ENCODE assay signal across 10 cellular contexts in the genomic region with DNA sequence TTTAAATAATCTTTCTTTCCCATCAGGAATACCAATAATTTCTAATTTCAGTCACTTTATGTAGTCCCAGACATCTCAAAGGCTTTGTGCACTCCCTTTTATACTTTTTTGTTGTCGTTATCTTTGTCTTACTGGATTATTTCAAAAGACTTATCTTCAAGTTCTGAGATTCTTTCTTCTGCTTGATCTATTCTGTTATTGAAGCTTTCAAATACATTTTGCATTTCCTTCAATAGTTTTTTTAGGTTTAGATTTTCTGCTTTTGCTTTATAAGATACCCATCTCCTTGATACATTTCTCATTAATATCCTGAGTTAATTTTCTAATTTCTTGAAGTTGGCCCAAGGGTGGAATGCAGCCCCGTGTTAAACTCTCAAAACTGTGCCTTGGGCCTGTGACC.
"Had no signal": no experiment of that assay in that cellular context is flagged by ENCODE, and none has a peak within 500 bp of the region (broad histone marks: within the 10 kb centered on the region; RNA-seq: fewer than 3 reads in every experiment).

No MANE protein-coding gene starts in this region.

- H3K4me3 ChIP-seq: GM23248 had no signal

- H3K9ac ChIP-seq: GM23248, KMS-11 had no signal

- DNase-seq: GM23248, H9, HCEC 1CT, HFFc6, KBM-7 had no signal

- FAIRE-seq: H1, H54, HTR-8/SVneo had no signal

- H3K4me3 Mint-ChIP-seq: H9, HFFc6, IgD-negative memory B cell had no signal

- H3K27me3 Mint-ChIP-seq: IgD-negative memory B cell had no signal

- H3K27ac ChIP-seq: GM23248, KMS-11 had no signal

- H3K4me1 Mint-ChIP-seq: H9, IgD-negative memory B cell had no signal

- H3K4me2 ChIP-seq: KMS-11 had no signal

- H3K36me3 Mint-ChIP-seq: IgD-negative memory B cell had no signal

- H2AFZ ChIP-seq: GM23248 had no signal

- H3K27ac Mint-ChIP-seq: HFFc6, IgD-negative memory B cell had no signal
